Comparison of ENCODE assay signal across 22 cellular contexts in genomic region chr9:107624216-107624948, GRCh38.
DNase-seq lines count a peak whose midpoint lies in the region; ATAC-seq, FAIRE-seq and TF ChIP-seq lines count a peak whose summit lies in the region.
"Had no signal": no experiment of that assay in that cellular context is flagged by ENCODE, and none has a peak within 500 bp of the region (broad histone marks: within the 10 kb centered on the region; RNA-seq: fewer than 3 reads in every experiment).

No MANE protein-coding gene starts in this region.

- no peak for TF ChIP-seq CTCF in esophagus muscularis mucosa (IDR thresholded peaks at IDR 0.05)
- TF ChIP-seq CTCF in osteoblast (IDR thresholded peaks at IDR 0.05; ENCODE audit: extremely low read depth, low read depth, low read length), result no peak
- no peak for TF ChIP-seq CTCF in progenitor cell of endocrine pancreas (IDR thresholded peaks at IDR 0.05; ENCODE audit: unreplicated experiment)

- H4K20me1 ChIP-seq in osteoblast (ENCODE audit: insufficient read depth, low read length), result no peaks in the 10 kb centered on the region

- H3K27me3 ChIP-seq in esophagus muscularis mucosa, result no peaks in the 10 kb centered on the region
- no peaks in the 10 kb centered on the region for H3K27me3 ChIP-seq in osteoblast (ENCODE audit: insufficient read depth, low read length)
- H3K27me3 ChIP-seq: neutrophil, Peyer's patch had no signal

- H3K36me3 ChIP-seq in esophagus muscularis mucosa, result no peaks in the 10 kb centered on the region
- no peaks in the 10 kb centered on the region for H3K36me3 ChIP-seq in osteoblast (ENCODE audit: insufficient read depth, low read length)
- H3K36me3 ChIP-seq: neutrophil, Peyer's patch had no signal

- TF ChIP-seq POLR2A in esophagus muscularis mucosa (IDR thresholded peaks at IDR 0.05; ENCODE audit: low read depth), result no peak

- H3K4me1 Mint-ChIP-seq in progenitor cell of endocrine pancreas (ENCODE audit: low read depth), result peaks cover 21% of the 10 kb centered on the region
- H3K4me1 Mint-ChIP-seq: activated CD4-positive, alpha-beta T cell treated with anti-CD3 and anti-CD28 coated beads for 36 hours; activated naive CD8-positive, alpha-beta T cell treated with anti-CD3 and anti-CD28 coated beads, Interleukin-2, amount 10 ng/mL, durations not matched to agents 7 days and 5 days; B cell had no signal

- peak overlapping the region; percentile 44 for H2AFZ ChIP-seq in osteoblast (ENCODE audit: low read length)

- H3K27ac Mint-ChIP-seq in progenitor cell of endocrine pancreas, result no peak overlapping the region
- H3K27ac Mint-ChIP-seq: activated CD4-positive, alpha-beta T cell treated with anti-CD3 and anti-CD28 coated beads for 36 hours; activated naive CD8-positive, alpha-beta T cell treated with anti-CD3 and anti-CD28 coated beads, Interleukin-2, amount 10 ng/mL, durations not matched to agents 7 days and 5 days; activated T-cell treated with anti-CD3 and anti-CD28 coated beads, Interleukin-2, amount 50 U/mL, for 24 hours; B cell had no signal

- H3K27ac ChIP-seq in esophagus muscularis mucosa (replicated peaks in 1 of 4), result peak overlapping the region in 3 of 4 donors; percentile 1 to 42 (median 27)
- no peak overlapping the region for H3K27ac ChIP-seq in osteoblast (ENCODE audit: low read depth, low read length)
- H3K27ac ChIP-seq: HL-60, neutrophil, Peyer's patch had no signal

- H3K4me3 ChIP-seq in esophagus muscularis mucosa, result no peak overlapping the region
- H3K4me3 ChIP-seq in osteoblast (ENCODE audit: insufficient read depth, low read length), result no peak overlapping the region
- H3K4me3 ChIP-seq: lung, Peyer's patch had no signal

- H3K4me2 ChIP-seq in osteoblast (ENCODE audit: insufficient read depth, low read length), result no peak overlapping the region

- H3K9me3 ChIP-seq in esophagus muscularis mucosa, result no peaks in the 10 kb centered on the region
- no peaks in the 10 kb centered on the region for H3K9me3 ChIP-seq in osteoblast (ENCODE audit: low read depth, low read length)
- H3K9me3 ChIP-seq: neutrophil, Peyer's patch had no signal

- no peak for ATAC-seq in HG03432 (IDR thresholded peaks at IDR 0.05; ENCODE audit: unreplicated experiment)
- ATAC-seq: activated CD4-positive, alpha-beta T cell treated with anti-CD3 and anti-CD28 coated beads for 36 hours had no signal

- H3K4me3 Mint-ChIP-seq in progenitor cell of endocrine pancreas (ENCODE audit: low read depth), result no peak overlapping the region
- H3K4me3 Mint-ChIP-seq: activated CD4-positive, alpha-beta T cell treated with anti-CD3 and anti-CD28 coated beads for 36 hours; activated naive CD8-positive, alpha-beta T cell treated with anti-CD3 and anti-CD28 coated beads, Interleukin-2, amount 10 ng/mL, durations not matched to agents 7 days and 5 days; activated T-cell treated with anti-CD3 and anti-CD28 coated beads, Interleukin-2, amount 50 U/mL, for 24 hours; B cell had no signal

- 79% methylated on average over 15 of the region's 15 CpGs for WGBS in esophagus muscularis mucosa

- intact Hi-C loops in esophagus muscularis mucosa (cut with DNase I), result no loop called here

- DNase-seq in Daoy (ENCODE audit: low read depth), result peak; percentile 84
- DNase-seq in RPMI7951 (ENCODE audit: low read depth), result peak; percentile 72
- DNase-seq in esophagus muscularis mucosa (ENCODE audit: extremely low spot score), result no peak
- DNase-seq in osteoblast (ENCODE audit: insufficient read length, low spot score, missing footprints), result peak; percentile 87
- no peak for DNase-seq in progenitor cell of endocrine pancreas (ENCODE audit: low spot score, unreplicated experiment)
- DNase-seq in urothelium cell line (ENCODE audit: low spot score), result no peak
- DNase-seq in NCI-H2227 (lab: John Stamatoyannopoulos, UW; ENCODE audit: unreplicated experiment), result no peak
- DNase-seq: activated CD4-positive, alpha-beta T cell treated with anti-CD3 and anti-CD28 coated beads for 36 hours; activated naive CD8-positive, alpha-beta T cell treated with anti-CD3 and anti-CD28 coated beads, Interleukin-2, amount 10 ng/mL, durations not matched to agents 7 days and 5 days; activated T-cell treated with anti-CD3 and anti-CD28 coated beads, Interleukin-2, amount 50 U/mL, for 24 hours; Kasumi-1; NCI-H1694; Peyer's patch; small intestine; stimulated activated naive CD4-positive, alpha-beta T cell treated with Interleukin-2 at 50 U/mL for 16 hours; T-helper 1 cell had no signal

- no peaks in the 10 kb centered on the region for H3K79me2 ChIP-seq in osteoblast (ENCODE audit: insufficient read depth, low read length)

- no peaks in the 10 kb centered on the region for H3K4me1 ChIP-seq in esophagus muscularis mucosa
- no peaks in the 10 kb centered on the region for H3K4me1 ChIP-seq in osteoblast (ENCODE audit: insufficient read depth, low read length)

- TF ChIP-seq EP300 in esophagus muscularis mucosa (IDR thresholded peaks at IDR 0.05), result no peak

- no peak for FAIRE-seq in urothelium cell line (lab: Jason Lieb, UNC)
- FAIRE-seq: endothelial cell of umbilical vein, small intestine had no signal

- no peaks in the 10 kb centered on the region for H3K9me3 Mint-ChIP-seq in progenitor cell of endocrine pancreas (ENCODE audit: low read depth)
- H3K9me3 Mint-ChIP-seq: activated naive CD8-positive, alpha-beta T cell treated with anti-CD3 and anti-CD28 coated beads, Interleukin-2, amount 10 ng/mL, durations not matched to agents 7 days and 5 days; activated T-cell treated with anti-CD3 and anti-CD28 coated beads, Interleukin-2, amount 50 U/mL, for 24 hours had no signal

- peaks cover 89% of the 10 kb centered on the region for H3K27me3 Mint-ChIP-seq in progenitor cell of endocrine pancreas
- H3K27me3 Mint-ChIP-seq: activated CD4-positive, alpha-beta T cell treated with anti-CD3 and anti-CD28 coated beads for 36 hours; activated naive CD8-positive, alpha-beta T cell treated with anti-CD3 and anti-CD28 coated beads, Interleukin-2, amount 10 ng/mL, durations not matched to agents 7 days and 5 days; activated T-cell treated with anti-CD3 and anti-CD28 coated beads, Interleukin-2, amount 50 U/mL, for 24 hours had no signal

- no peaks in the 10 kb centered on the region for H3K36me3 Mint-ChIP-seq in progenitor cell of endocrine pancreas (ENCODE audit: insufficient read depth)
- H3K36me3 Mint-ChIP-seq: activated naive CD8-positive, alpha-beta T cell treated with anti-CD3 and anti-CD28 coated beads, Interleukin-2, amount 10 ng/mL, durations not matched to agents 7 days and 5 days had no signal

Comparison
In these comparisons a context has a peak if more than half of its experiments do, and no peak if none do; other contexts are left out.
1. DNase-seq: peak in Daoy (single experiment), RPMI7951 (single experiment) and osteoblast (single experiment); none in esophagus muscularis mucosa (single experiment), progenitor cell of endocrine pancreas (single experiment), urothelium cell line (single experiment) and NCI-H2227 (single experiment).